22 cellular contexts compared by ENCODE assay signal in genomic region chr6:85591207-85591606, GRCh38. TPM values are rescaled to one million over a fixed set of nuclear protein-coding genes. Genes with fewer than 3 reads are reported as not detected.
A peak's percentile ranks its signal among the peaks of the same experiment; 100 is the strongest.
DNase-seq lines count a peak whose midpoint lies in the region; ATAC-seq and TF ChIP-seq lines count a peak whose summit lies in the region.
"Had no signal": no experiment of that assay in that cellular context is flagged by ENCODE, and none has a peak within 500 bp of the region (broad histone marks: within the 10 kb centered on the region; RNA-seq: fewer than 3 reads in every experiment).

No MANE protein-coding gene starts in this region.

- ATAC-seq in activated naive CD8-positive, alpha-beta T cell treated with anti-CD3 and anti-CD28 coated beads, Interleukin-2, amount 50 U/mL, for 24 hours: no peak
- ATAC-seq in GM19455 (IDR thresholded peaks at IDR 0.05; ENCODE audit: unreplicated experiment): no peak

- peaks cover 58% of the 10 kb centered on the region for H3K4me1 Mint-ChIP-seq in activated T-cell treated with anti-CD3 and anti-CD28 coated beads, Interleukin-2, amount 50 U/mL, for 24 hours (ENCODE audit: low read depth)
- H3K4me1 Mint-ChIP-seq in activated naive CD8-positive, alpha-beta T cell treated with anti-CD3 and anti-CD28 coated beads, Interleukin-2, amount 50 U/mL, for 24 hours: peaks cover 54% of the 10 kb centered on the region
- peaks cover 23% of the 10 kb centered on the region for H3K4me1 Mint-ChIP-seq in nephron progenitor cell

- H3K27ac Mint-ChIP-seq in activated T-cell treated with anti-CD3 and anti-CD28 coated beads, Interleukin-2, amount 50 U/mL, for 24 hours: no peak overlapping the region
- H3K27ac Mint-ChIP-seq in activated naive CD8-positive, alpha-beta T cell treated with anti-CD3 and anti-CD28 coated beads, Interleukin-2, amount 50 U/mL, for 24 hours: no peak overlapping the region
- no peak overlapping the region for H3K27ac Mint-ChIP-seq in nephron progenitor cell
- H3K27ac Mint-ChIP-seq: activated CD4-positive, alpha-beta T cell treated with anti-CD3 and anti-CD28 coated beads, Interleukin-2, amount 10 ng/mL, durations not matched to agents 24 days and 14 days had no signal

- TF ChIP-seq CTCF in NB4 (IDR thresholded peaks at IDR 0.05; ENCODE audit: low read depth, low read length) (no peak), nephron progenitor cell (IDR thresholded peaks at IDR 0.05) (no peak)

- peak overlapping the region; percentile 1 for H3K4me3 ChIP-seq in NB4 (ENCODE audit: low read depth, low read length)
- H3K4me3 ChIP-seq: cardiac muscle cell had no signal

- H3K36me3 Mint-ChIP-seq in activated T-cell treated with anti-CD3 and anti-CD28 coated beads, Interleukin-2, amount 50 U/mL, for 24 hours (ENCODE audit: low read depth): peaks cover 55% of the 10 kb centered on the region
- peaks cover 35% of the 10 kb centered on the region for H3K36me3 Mint-ChIP-seq in activated naive CD8-positive, alpha-beta T cell treated with anti-CD3 and anti-CD28 coated beads, Interleukin-2, amount 50 U/mL, for 24 hours (ENCODE audit: low read depth)
- H3K36me3 Mint-ChIP-seq in nephron progenitor cell (ENCODE audit: low read depth): peaks cover 62% of the 10 kb centered on the region

- H3K9me3 Mint-ChIP-seq in activated T-cell treated with anti-CD3 and anti-CD28 coated beads, Interleukin-2, amount 50 U/mL, for 24 hours: no peaks in the 10 kb centered on the region
- H3K9me3 Mint-ChIP-seq in activated naive CD8-positive, alpha-beta T cell treated with anti-CD3 and anti-CD28 coated beads, Interleukin-2, amount 50 U/mL, for 24 hours: no peaks in the 10 kb centered on the region
- peaks cover 53% of the 10 kb centered on the region for H3K9me3 Mint-ChIP-seq in nephron progenitor cell

- TF ChIP-seq POLR2A in NB4 (IDR thresholded peaks at IDR 0.05; ENCODE audit: extremely low read depth, insufficient read length): no peak

- no peak for DNase-seq in activated T-cell treated with anti-CD3 and anti-CD28 coated beads, Interleukin-2, amount 50 U/mL, for 24 hours
- no peak for DNase-seq in activated T-cell treated with anti-CD3 and anti-CD28 coated beads, Interleukin-2, amount 50 U/mL, for 1 hour
- DNase-seq in NB4 (ENCODE audit: low read depth): no peak
- no peak for DNase-seq in activated naive CD8-positive, alpha-beta T cell treated with anti-CD3 and anti-CD28 coated beads, Interleukin-2, amount 50 U/mL, for 24 hours
- no peak for DNase-seq in nephron progenitor cell
- DNase-seq in HuH-7 (ENCODE audit: low spot score): no peak
- no peak for DNase-seq in A172 (ENCODE audit: low spot score)
- DNase-seq: activated CD4-positive, alpha-beta T cell treated with anti-CD3 and anti-CD28 coated beads, Interleukin-2, amount 10 ng/mL, durations not matched to agents 24 days and 14 days; activated T-cell treated with anti-CD3 and anti-CD28 coated beads for 4 hours; DMS153; GF-D8; HCEC 1CT; mesendoderm; NCI-H1694; NCI-H345; NK-92 treated with Interleukin-12 subunit alpha and Interleukin-12 subunit beta, amount 100 ng/mL, for 24 hours; RPMI8226; spleen; substantia nigra; SW 1271 had no signal

- H3K4me3 Mint-ChIP-seq in activated T-cell treated with anti-CD3 and anti-CD28 coated beads, Interleukin-2, amount 50 U/mL, for 24 hours: peak overlapping the region; percentile 46
- peak overlapping the region; percentile 95 for H3K4me3 Mint-ChIP-seq in activated naive CD8-positive, alpha-beta T cell treated with anti-CD3 and anti-CD28 coated beads, Interleukin-2, amount 50 U/mL, for 24 hours
- peak overlapping the region; percentile 23 for H3K4me3 Mint-ChIP-seq in nephron progenitor cell

- no peaks in the 10 kb centered on the region for H3K27me3 Mint-ChIP-seq in activated T-cell treated with anti-CD3 and anti-CD28 coated beads, Interleukin-2, amount 50 U/mL, for 24 hours
- no peaks in the 10 kb centered on the region for H3K27me3 Mint-ChIP-seq in activated naive CD8-positive, alpha-beta T cell treated with anti-CD3 and anti-CD28 coated beads, Interleukin-2, amount 50 U/mL, for 24 hours
- peaks cover 16% of the 10 kb centered on the region for H3K27me3 Mint-ChIP-seq in nephron progenitor cell (ENCODE audit: low read depth, poor library complexity)

RNA-seq across cellular contexts. Expression of gene SNX14, which starts 2.5 kb away (rescaled TPM):
- 84.2 and 99.9 TPM in 2 replicates for total RNA-seq in A172 (2014; rRNA removed; shearing (Covaris generic))

RNA-seq across cellular contexts. Expression of gene SYNCRIP, which starts 51.5 kb away (rescaled TPM):
- 124 and 148 TPM in 2 replicates for total RNA-seq in A172 (2014; rRNA removed; shearing (Covaris generic))

Comparison
In these comparisons a context has a peak if more than half of its experiments do, and no peak if none do; other contexts are left out.
1. H3K4me3 Mint-ChIP-seq: peak in every context shown above with its lines; median percentile 95 in activated naive CD8-positive, alpha-beta T cell treated with anti-CD3 and anti-CD28 coated beads, Interleukin-2, amount 50 U/mL, for 24 hours; 46 in activated T-cell treated with anti-CD3 and anti-CD28 coated beads, Interleukin-2, amount 50 U/mL, for 24 hours; 23 in nephron progenitor cell.